In the genomic region with DNA sequence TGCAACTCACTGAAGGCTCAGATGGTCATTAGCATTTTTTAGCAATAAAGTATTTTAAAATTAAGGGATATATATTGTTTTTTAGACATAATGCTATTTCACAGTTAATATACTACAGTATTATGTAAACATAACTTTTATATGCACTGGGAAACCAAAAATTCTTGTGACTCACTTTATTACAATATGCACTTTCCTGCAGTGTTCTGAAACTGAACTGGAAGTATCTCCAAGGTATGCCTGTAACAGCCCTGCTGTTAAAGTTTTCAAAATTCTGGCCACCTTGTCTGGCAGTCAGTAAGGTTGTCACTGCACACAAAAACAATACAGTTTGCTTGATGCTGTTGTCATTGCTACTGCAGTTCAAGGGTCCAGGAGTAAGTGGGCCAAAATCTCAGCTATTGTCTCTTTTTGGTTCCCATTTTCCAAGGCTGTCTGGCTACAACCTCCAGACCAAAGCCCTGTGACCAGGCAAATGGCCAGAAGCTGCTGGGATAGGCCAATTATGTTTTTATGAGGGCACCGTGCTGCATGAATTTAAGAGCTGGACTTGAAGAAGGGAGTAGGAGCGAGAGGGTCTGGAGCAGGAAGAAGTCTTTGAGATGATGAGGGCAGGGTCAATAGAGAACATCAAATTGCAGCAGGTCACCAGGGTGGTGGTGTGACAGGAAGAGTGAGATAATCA, we compare ENCODE assay signal across 21 cellular contexts.
"Had no signal": no experiment of that assay in that cellular context is flagged by ENCODE, and none has a peak within 500 bp of the region (broad histone marks: within the 10 kb centered on the region; RNA-seq: fewer than 3 reads in every experiment).

No MANE protein-coding gene starts in this region.

- DNase-seq: activated CD4-positive, alpha-beta T cell treated with anti-CD3 and anti-CD28 coated beads, Interleukin-2, amount 10 ng/mL, durations not matched to agents 24 days and 14 days; activated CD8-positive, alpha-beta T cell treated with anti-CD3 and anti-CD28 coated beads for 36 hours; activated naive CD4-positive, alpha-beta T cell treated with Interleukin-2 at 50 U/mL for 16 hours; activated naive CD8-positive, alpha-beta T cell treated with anti-CD3 and anti-CD28 coated beads, Interleukin-2, amount 50 U/mL, for 24 hours; activated T-cell treated with anti-CD3 and anti-CD28 coated beads, Interleukin-2, amount 50 U/mL, for 1 hour; aorta; brain microvascular endothelial cell; central memory CD4-positive, alpha-beta T cell; kidney glomerular epithelial cell; left ventricle myocardium inferior; mammary epithelial cell; psoas muscle; right lobe of liver; small intestine; stimulated activated CD4-positive, alpha-beta T cell treated with anti-CD3 and anti-CD28 coated beads, Interleukin-15, amount 100 ng/mL, for 24 hours; stimulated activated CD4-positive, alpha-beta T cell treated with anti-CD3 and anti-CD28 coated beads, Interleukin-2, amount 100 ng/mL, for 48 hours; T1000; trophoblast cell had no signal

- H3K36me3 ChIP-seq: brain microvascular endothelial cell, left ventricle myocardium inferior, right lobe of liver had no signal

- H3K9me3 Mint-ChIP-seq: activated CD4-positive, alpha-beta T cell treated with anti-CD3 and anti-CD28 coated beads, Interleukin-2, amount 10 ng/mL, durations not matched to agents 24 days and 14 days; activated CD8-positive, alpha-beta T cell treated with anti-CD3 and anti-CD28 coated beads for 36 hours; activated naive CD8-positive, alpha-beta T cell treated with anti-CD3 and anti-CD28 coated beads, Interleukin-2, amount 50 U/mL, for 24 hours; activated T-helper 2 cell treated with anti-CD3 and anti-CD28 coated beads, Interferon-gamma antibody, Interleukin-2, Interleukin-4, amounts not matched to agents 10 μg/mL and 5 μg/mL and 100 μg/mL, durations not matched to agents 14 hours and 24 hours and 36 hours; stimulated activated naive CD8-positive, alpha-beta T cell treated with anti-CD3 and anti-CD28 coated beads, Interleukin-15, Interleukin-2, amounts not matched to agents 100 ng/mL and 50 ng/mL, for 24 hours had no signal

- H3K4me1 ChIP-seq: left ventricle myocardium inferior, psoas muscle, right lobe of liver had no signal

- H3K27me3 ChIP-seq: brain microvascular endothelial cell, right lobe of liver had no signal

- H3K4me3 Mint-ChIP-seq: activated CD4-positive, alpha-beta T cell treated with anti-CD3 and anti-CD28 coated beads, Interleukin-2, amount 10 ng/mL, durations not matched to agents 24 days and 14 days; activated CD8-positive, alpha-beta T cell treated with anti-CD3 and anti-CD28 coated beads for 36 hours; activated naive CD8-positive, alpha-beta T cell treated with anti-CD3 and anti-CD28 coated beads, Interleukin-2, amount 50 U/mL, for 24 hours; neural crest cell; stimulated activated naive CD8-positive, alpha-beta T cell treated with anti-CD3 and anti-CD28 coated beads, Interleukin-15, Interleukin-2, amounts not matched to agents 100 ng/mL and 50 ng/mL, for 24 hours had no signal

- H3K4me1 Mint-ChIP-seq: activated CD4-positive, alpha-beta T cell treated with anti-CD3 and anti-CD28 coated beads, Interleukin-2, amount 10 ng/mL, durations not matched to agents 24 days and 14 days; activated naive CD8-positive, alpha-beta T cell treated with anti-CD3 and anti-CD28 coated beads, Interleukin-2, amount 50 U/mL, for 24 hours had no signal

- H3K27ac ChIP-seq: brain microvascular endothelial cell, left ventricle myocardium inferior, psoas muscle, right lobe of liver had no signal

- H3K27ac Mint-ChIP-seq: activated CD4-positive, alpha-beta T cell treated with anti-CD3 and anti-CD28 coated beads, Interleukin-2, amount 10 ng/mL, durations not matched to agents 24 days and 14 days; activated CD8-positive, alpha-beta T cell treated with anti-CD3 and anti-CD28 coated beads for 36 hours; activated naive CD8-positive, alpha-beta T cell treated with anti-CD3 and anti-CD28 coated beads, Interleukin-2, amount 50 U/mL, for 24 hours; activated T-helper 2 cell treated with anti-CD3 and anti-CD28 coated beads, Interferon-gamma antibody, Interleukin-2, Interleukin-4, amounts not matched to agents 10 μg/mL and 5 μg/mL and 100 μg/mL, durations not matched to agents 14 hours and 24 hours and 36 hours had no signal

- H3K9me3 ChIP-seq: left ventricle myocardium inferior, psoas muscle, right lobe of liver had no signal

- H3K27me3 Mint-ChIP-seq: activated CD4-positive, alpha-beta T cell treated with anti-CD3 and anti-CD28 coated beads, Interleukin-2, amount 10 ng/mL, durations not matched to agents 24 days and 14 days had no signal

- H3K4me3 ChIP-seq: left ventricle myocardium inferior, psoas muscle, right lobe of liver had no signal
